In genomic region chr5:163473613-163474243, GRCh38 we compare ENCODE assay signal across 9 cellular contexts. TPM values are rescaled to one million over a fixed set of nuclear protein-coding genes. Genes with fewer than 3 reads are reported as not detected.
A peak's percentile ranks its signal among the peaks of the same experiment; 100 is the strongest.
DNase-seq lines count a peak whose midpoint lies in the region; ATAC-seq and TF ChIP-seq lines count a peak whose summit lies in the region.
"Had no signal": no experiment of that assay in that cellular context is flagged by ENCODE, and none has a peak within 500 bp of the region (broad histone marks: within the 10 kb centered on the region; RNA-seq: fewer than 3 reads in every experiment).

No MANE protein-coding gene starts in this region.

- H3K4ac ChIP-seq in IMR-90 (ENCODE audit: low read depth, low read length), result no peak overlapping the region

- TF ChIP-seq CTCF in IMR-90 (conservative IDR thresholded peaks at IDR 0.05; ENCODE audit: low read depth, low read length), result peak; percentile 21; the same call in 1 of the 2 replicates
- peak in 6 of 11 experiments; percentile 20 to 49 (median 43) for TF ChIP-seq CTCF in spleen (IDR thresholded peaks at IDR 0.05 in 8 of 11, conservative IDR thresholded peaks at IDR 0.05 in 3 of 11)

- H3K18ac ChIP-seq in IMR-90 (ENCODE audit: low read depth, low read length), result no peak overlapping the region

- no peak overlapping the region for H3K14ac ChIP-seq in IMR-90 (replicated peaks; ENCODE audit: low read depth, low read length)

- H2BK120ac ChIP-seq in IMR-90 (ENCODE audit: low read depth, low read length), result no peak overlapping the region

- H3K9me3 ChIP-seq in IMR-90 (ENCODE audit: control insufficient read depth, insufficient read depth, low read length) (no peaks in the 10 kb centered on the region), spleen (no peaks in the 10 kb centered on the region)
- H3K9me3 ChIP-seq: BLaER1 treated with 17β-estradiol and CSF1 and Interleukin-3, amounts not matched to agents 10 nM and 100 nM had no signal

- H3K9ac ChIP-seq in IMR-90 (ENCODE audit: low read depth, low read length), result no peak overlapping the region
- H3K9ac ChIP-seq: BLaER1 treated with 17β-estradiol and CSF1 and Interleukin-3, amounts not matched to agents 10 nM and 100 nM had no signal

- dilution Hi-C loops in IMR-90 (cut with HindIII; ENCODE audit: low sequenced_read_pairs, unreplicated experiment), result no loop called here

- WGBS in IMR-90 (ENCODE audit: extremely low coverage in 2 of 2, insufficient read length in 1 of 2), 2 experiments, result no CpG with 5 or more reads among the region's 3 CpGs
- WGBS in spleen, 5 donors, result 80 to 98% (median 95%) methylated on average over 3 of the region's 3 CpGs

- no peak for ATAC-seq in IMR-90 (ENCODE audit: low read depth)

- no peak overlapping the region for H4K8ac ChIP-seq in IMR-90 (ENCODE audit: low read depth in 2 of 2, low read length in 2 of 2)

- CTCF ChIA-PET in IMR-90 (lab: Yijun Ruan, JAX), result interaction anchor here (0.7 to 1.1 kb wide), 4 partner anchors 11 to 19 kb away, joined by 3 to 4 read pairs (median 3); no protein-coding TSS in a partner anchor

- H2AK9ac ChIP-seq in IMR-90 (replicated peaks; ENCODE audit: low read depth, low read length, poor library complexity), result no peak overlapping the region

- no peak overlapping the region for H4K91ac ChIP-seq in IMR-90 (ENCODE audit: insufficient read depth, low read depth, low read length)

- no peak for TF ChIP-seq RAD21 in IMR-90 (IDR thresholded peaks at IDR 0.05; ENCODE audit: low read length)

- H3K4me1 ChIP-seq in IMR-90 (ENCODE audit: control insufficient read depth, insufficient read depth, low read length) (peaks cover 3% of the 10 kb centered on the region; the same call in 1 of the 2 replicates), spleen (no peaks in the 10 kb centered on the region)

- H3K4me2 ChIP-seq in IMR-90 (ENCODE audit: low read depth, low read length), result no peak overlapping the region
- H3K4me2 ChIP-seq: BLaER1 treated with 17β-estradiol and CSF1 and Interleukin-3, amounts not matched to agents 10 nM and 100 nM had no signal

- H2AFZ ChIP-seq in IMR-90 (replicated peaks; ENCODE audit: low read length, poor library complexity), result no peak overlapping the region

- TF ChIP-seq POLR2A in IMR-90 (IDR thresholded peaks at IDR 0.05; ENCODE audit: low read depth, low read length) (no peak), spleen (IDR thresholded peaks at IDR 0.05) (no peak)

- intact Hi-C loops in IMR-90 (cut with micrococcal nuclease), result no loop called here
- intact Hi-C loops in spleen (cut with DNase I; ENCODE audit: low total_unique reads), result no loop called here

- H3K27me3 ChIP-seq in IMR-90 (ENCODE audit: control insufficient read depth, insufficient read depth, low read length) (no peaks in the 10 kb centered on the region), spleen (replicated peaks in 1 of 7) (no peaks in the 10 kb centered on the region)
- H3K27me3 ChIP-seq: BLaER1 treated with 17β-estradiol and CSF1 and Interleukin-3, amounts not matched to agents 10 nM and 100 nM had no signal

- no peaks in the 10 kb centered on the region for H4K20me1 ChIP-seq in IMR-90 (ENCODE audit: insufficient read depth, low read length)

- no peak overlapping the region for H2BK15ac ChIP-seq in IMR-90 (ENCODE audit: low read depth, low read length)

- no TSS peak for BruUV-seq in IMR-90 (replicated peaks; lab: Mats Ljungman, UMichigan)

- peaks cover 0 to 3% of the 10 kb centered on the region in 2 experiments; a peak in 1 of 4 replicates for H3K79me1 ChIP-seq in IMR-90 (ENCODE audit: low read depth in 1 of 2, low read length in 2 of 2)

- no peak overlapping the region for H2AK5ac ChIP-seq in IMR-90 (ENCODE audit: low read depth, low read length)

- no peak overlapping the region for H4K5ac ChIP-seq in IMR-90 (ENCODE audit: low read depth, low read length)

- no peak overlapping the region for H3K27ac ChIP-seq in IMR-90 (ENCODE audit: insufficient read depth, low read length)
- H3K27ac ChIP-seq in spleen, result no peak overlapping the region
- H3K27ac ChIP-seq: BLaER1 treated with 17β-estradiol and CSF1 and Interleukin-3, amounts not matched to agents 10 nM and 100 nM had no signal

- no peak overlapping the region for H3K23ac ChIP-seq in IMR-90 (ENCODE audit: low read depth, low read length)

- H2BK20ac ChIP-seq in IMR-90 (ENCODE audit: low read depth, low read length), result no peak overlapping the region

- no peak overlapping the region for H2BK5ac ChIP-seq in IMR-90 (ENCODE audit: low read depth, low read length, poor library complexity, severe bottlenecking)

- peaks cover 4% of the 10 kb centered on the region; the same call in 1 of the 2 replicates for H3K36me3 ChIP-seq in IMR-90 (ENCODE audit: control insufficient read depth, insufficient read depth, low read length)
- peaks cover 0 to 43% (median 0%) of the 10 kb centered on the region in 6 donors for H3K36me3 ChIP-seq in spleen

- H3K56ac ChIP-seq in IMR-90 (ENCODE audit: extremely low read depth, insufficient read depth, low read length), result no peak overlapping the region

- POLR2A ChIA-PET in IMR-90 (lab: Charles Lee; ENCODE audit: unreplicated experiment), result no interaction called here

- no peaks in the 10 kb centered on the region for H3K9me1 ChIP-seq in IMR-90 (ENCODE audit: insufficient read depth, low read length)

- H3K4me3 ChIP-seq in IMR-90 (ENCODE audit: insufficient read depth, low read depth, low read length) (no peak overlapping the region), spleen (no peak overlapping the region)
- H3K4me3 ChIP-seq: BLaER1 treated with 17β-estradiol and CSF1 and Interleukin-3, amounts not matched to agents 10 nM and 100 nM had no signal

- DNase-seq in NCI-H1694 treated with DMSO at 0.1 percent for 48 hours (lab: John Stamatoyannopoulos, UW) (peak; percentile 2), NCI-H1694 (lab: John Stamatoyannopoulos, UW) (no peak), IMR-90 (no peak), epidermal melanocyte (ENCODE audit: insufficient read length, low spot score) (peak; percentile 18), spleen (no peak), Ammon's horn (ENCODE audit: low spot score) (no peak), SIG-M5 treated with dmso at 0.1 percent for 504 hours (lab: John Stamatoyannopoulos, UW; ENCODE audit: unreplicated experiment) (no peak)
- DNase-seq in activated effector memory CD4-positive, alpha-beta T cell treated with anti-CD3 and anti-CD28 coated beads, Interleukin-2, amount 50 U/mL, for 16 hours, result no peak

- in situ Hi-C loops in IMR-90 (cut with MboI; ENCODE audit: low sequenced_read_pairs), result no loop called here

TF ChIP-seq in IMR-90, 13 proteins besides CTCF, POLR2A, EP300 and RAD21:
- TF ChIP-seq NFE2L2 (IDR thresholded peaks at IDR 0.05; ENCODE audit: low read depth, low read length) (no peak), SMC3 (IDR thresholded peaks at IDR 0.05; ENCODE audit: low read depth, low read length) (peak; percentile 10; the same call in 1 of the 2 replicates), ELK1 (IDR thresholded peaks at IDR 0.05; ENCODE audit: borderline replicate concordance, low read depth, low read length) (no peak), CHD1 (IDR thresholded peaks at IDR 0.05; ENCODE audit: low read depth, low read length) (no peak)

RNA-seq across cellular contexts. Expression of gene HMMR, which starts 13.3 kb away (rescaled TPM):
- 24.6 and 30.3 TPM in 2 replicates for total RNA-seq in IMR-90 (2012; rRNA removed)
- 10.6 and 13.0 TPM in 2 replicates for polyA plus RNA-seq in IMR-90 (2012; rRNA removed)
- 0.69 and 1.2 TPM in 2 replicates for polyA plus RNA-seq in IMR-90 (2012; cell fraction: cytosol; rRNA removed)
- 0.32 and 2.6 TPM in 2 replicates for polyA plus RNA-seq in IMR-90 (2012; cell fraction: nucleus; rRNA removed; ENCODE audit: low replicate concordance)
- total RNA-seq in spleen, result 10 to 100 TPM in 1 of 7 donors, 1 to 10 TPM in 6; 1.7 to 10.4 (median 3.7) TPM
- 1 to 10 TPM in 2 of 3 donors, under 1 TPM in 1; 0.65 to 4.4 (median 2.0) TPM for polyA plus RNA-seq in spleen

RNA-seq across cellular contexts. Expression of gene NUDCD2, which starts 13.8 kb away (rescaled TPM):
- 3.0 and 4.2 TPM in 2 replicates for total RNA-seq in IMR-90 (2012; rRNA removed)
- 3.1 and 3.5 TPM in 2 replicates for polyA plus RNA-seq in IMR-90 (2012; rRNA removed)
- 1.1 TPM in 2 replicates for polyA plus RNA-seq in IMR-90 (2012; cell fraction: cytosol; rRNA removed)
- polyA plus RNA-seq in IMR-90 (2012; cell fraction: nucleus; rRNA removed; ENCODE audit: low replicate concordance), result 0.58 and 4.5 TPM in 2 replicates
- total RNA-seq in spleen, result 10 to 100 TPM in 6 of 7 donors, 1 to 10 TPM in 1; 7.6 to 25.9 (median 16.6) TPM
- 1 to 10 TPM; 5.8 to 9.9 (median 9.7) TPM for polyA plus RNA-seq in spleen

RNA-seq across cellular contexts. Expression of gene MAT2B, which starts 31.7 kb away (rescaled TPM):
- total RNA-seq in IMR-90 (2012; rRNA removed) (80.3 and 107 TPM in 2 replicates), spleen (100 to 1,000 TPM in 2 of 7 donors, 10 to 100 TPM in 5; 70.8 to 110 (median 97.6) TPM)
- polyA plus RNA-seq in IMR-90 (2012; rRNA removed) (29.9 and 41.7 TPM in 2 replicates), spleen (10 to 100 TPM; 61.6 to 90.4 (median 85.7) TPM)
- 8.1 and 11.3 TPM in 2 replicates for polyA plus RNA-seq in IMR-90 (2012; cell fraction: cytosol; rRNA removed)
- 3.3 and 19.1 TPM in 2 replicates for polyA plus RNA-seq in IMR-90 (2012; cell fraction: nucleus; rRNA removed; ENCODE audit: low replicate concordance)

RNA-seq across cellular contexts. Expression of gene CCNG1, which starts 36.3 kb away (rescaled TPM):
- total RNA-seq in IMR-90 (2012; rRNA removed) (380 and 382 TPM in 2 replicates), spleen (100 to 1,000 TPM in 6 of 7 donors, 10 to 100 TPM in 1; 71.7 to 117 (median 105) TPM)
- polyA plus RNA-seq in IMR-90 (2012; rRNA removed) (56.2 and 72.0 TPM in 2 replicates), spleen (10 to 100 TPM; 76.2 to 91.6 (median 76.4) TPM)
- 24.9 and 31.6 TPM in 2 replicates for polyA plus RNA-seq in IMR-90 (2012; cell fraction: cytosol; rRNA removed)
- 21.8 and 55.4 TPM in 2 replicates for polyA plus RNA-seq in IMR-90 (2012; cell fraction: nucleus; rRNA removed; ENCODE audit: low replicate concordance)

Comparison
In these comparisons a context has a peak if more than half of its experiments do, and no peak if none do; other contexts are left out.
1. DNase-seq: peak in NCI-H1694 treated with DMSO at 0.1 percent for 48 hours (single experiment) and epidermal melanocyte (single experiment); none in NCI-H1694 (single experiment), IMR-90 (single experiment), spleen (single experiment), activated effector memory CD4-positive, alpha-beta T cell treated with anti-CD3 and anti-CD28 coated beads, Interleukin-2, amount 50 U/mL, for 16 hours (single experiment), Ammon's horn (single experiment) and SIG-M5 treated with dmso at 0.1 percent for 504 hours (single experiment).